24 cellular contexts compared by ENCODE assay signal in the genomic region with DNA sequence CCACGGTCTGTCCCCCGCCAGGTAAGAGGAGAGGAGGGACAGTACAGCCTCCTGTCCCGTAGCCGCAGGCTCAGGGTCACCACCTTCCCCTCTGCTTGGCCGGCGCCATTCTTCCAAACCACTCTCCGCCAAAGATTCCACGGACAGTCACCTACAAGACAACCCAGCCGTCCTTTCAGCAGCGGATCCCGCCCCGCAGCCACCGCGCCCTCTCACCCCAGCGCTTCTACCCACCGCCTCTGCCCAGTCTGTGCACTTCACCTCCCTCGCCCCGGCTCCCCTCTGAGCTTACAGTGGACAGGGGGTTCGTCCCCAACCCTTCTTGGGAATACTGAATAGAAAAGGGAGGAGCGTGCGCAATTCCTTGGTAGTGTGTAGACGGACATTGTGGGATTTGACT.
"Had no signal": no experiment of that assay in that cellular context is flagged by ENCODE, and none has a peak within 500 bp of the region (broad histone marks: within the 10 kb centered on the region; RNA-seq: fewer than 3 reads in every experiment).

No MANE protein-coding gene starts in this region.

- H3K27me3 ChIP-seq: SJSA1 had no signal

- H3K36me3 ChIP-seq: MG63, SJSA1 had no signal

- H3K9me3 ChIP-seq: MG63, SJSA1 had no signal

- H3K4me3 ChIP-seq: MG63, SJSA1, SK-N-MC had no signal

- DNase-seq: IMR-90, Karpas-422, KG1, MG63, NCI-H1092, NCI-H1105 treated with DMSO at 0.1 percent for 48 hours, NCI-H1417 treated with DMSO at 0.1 percent for 48 hours, NCI-H146, NCI-H1694 treated with DMSO at 0.1 percent for 48 hours, NCI-H1930, NCI-H2081, NCI-H2171, NCI-H226, NCI-H446, NCI-H510A, NCI-H524 treated with DMSO at 0.1 percent for 48 hours, NCI-H69, NCI-H774, Right ventricle myocardium superior, RPMI8226, SIG-M5 had no signal

- H3K4me1 ChIP-seq: SJSA1 had no signal

- H3K27ac ChIP-seq: SJSA1, SK-N-MC had no signal

- ATAC-seq: HepG2 had no signal
